Comparison of ENCODE assay signal across 11 cellular contexts in the genomic region with DNA sequence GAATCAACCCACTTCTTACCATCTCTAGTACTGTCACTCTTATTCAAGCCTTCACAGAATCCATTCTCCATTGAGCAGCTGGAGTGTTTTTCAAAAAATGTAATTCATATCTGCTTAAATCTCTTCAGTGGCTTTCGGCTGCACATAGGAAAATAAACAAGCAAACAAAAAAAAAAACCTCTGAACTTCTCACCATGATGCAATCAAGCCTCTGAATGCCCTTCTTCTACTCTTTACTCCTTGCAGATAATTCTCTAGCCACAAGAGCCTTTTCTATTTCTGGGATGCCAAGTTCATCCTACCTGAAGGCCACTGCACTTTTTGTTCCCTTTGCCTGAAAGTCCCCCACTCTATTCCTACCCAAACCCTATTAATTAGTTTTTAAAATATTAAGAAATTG. TPM values are rescaled to one million over a fixed set of nuclear protein-coding genes. Genes with fewer than 3 reads are reported as not detected.
"Had no signal": no experiment of that assay in that cellular context is flagged by ENCODE, and none has a peak within 500 bp of the region (broad histone marks: within the 10 kb centered on the region; RNA-seq: fewer than 3 reads in every experiment).

No MANE protein-coding gene starts in this region.

- DNase-seq: H7, HFFc6, KBM-7 had no signal

- H3K9me3 ChIP-seq: HAP-1 had no signal

- H3K4me2 ChIP-seq: GM23338, KMS-11 had no signal

- H3K27ac ChIP-seq: HL-60, KMS-11 had no signal

- FAIRE-seq: HepG2 had no signal

- H2AFZ ChIP-seq: GM23338 had no signal

- H3K4me1 ChIP-seq: HAP-1 had no signal

- H3K4me3 ChIP-seq: GM23338, HAP-1 had no signal

- H3K9ac ChIP-seq: KMS-11 had no signal

- ATAC-seq: GM23338, HCT116, HepG2 had no signal

- H3K36me3 ChIP-seq: HAP-1 had no signal

RNA-seq across cellular contexts. Expression of a gene that starts 52.4 kb away (rescaled TPM):
- total RNA-seq: H4, H7, HFFc6, HT1080 had no signal
